ENCODE assay signal across 18 cellular contexts in the genomic region with DNA sequence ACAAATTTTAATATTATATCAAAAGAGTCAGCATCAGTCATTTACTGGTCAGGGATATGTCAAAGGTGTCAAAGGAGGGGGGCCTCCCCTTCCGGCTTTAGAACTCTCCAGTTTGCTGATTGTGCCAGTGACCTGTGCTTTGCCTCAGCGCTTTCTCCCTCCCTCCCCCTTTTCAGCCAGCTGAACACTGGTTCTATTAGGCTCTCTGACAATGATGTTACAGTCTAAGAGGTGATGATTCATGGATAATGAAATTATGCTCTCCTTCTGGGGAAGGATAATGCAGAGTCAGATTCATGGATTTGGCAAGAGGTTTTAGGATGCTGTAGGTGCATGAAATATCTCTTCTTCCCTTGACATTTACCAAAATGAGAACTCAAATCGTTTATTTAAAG. TPM values are rescaled to one million over a fixed set of nuclear protein-coding genes. Genes with fewer than 3 reads are reported as not detected.
DNase-seq lines count a peak whose midpoint lies in the region; ATAC-seq and TF ChIP-seq lines count a peak whose summit lies in the region.
"Had no signal": no experiment of that assay in that cellular context is flagged by ENCODE, and none has a peak within 500 bp of the region (broad histone marks: within the 10 kb centered on the region; RNA-seq: fewer than 3 reads in every experiment).

No MANE protein-coding gene starts in this region.

- WGBS in transverse colon (ENCODE audit: low coverage in 1 of 2), 2 donors: 52 to 55% methylated on average over 3 of the region's 3 CpGs

- no peak overlapping the region for H3K9ac ChIP-seq in Karpas-422 (ENCODE audit: low read length)
- H3K9ac ChIP-seq: parathyroid adenoma had no signal

- no peak for TF ChIP-seq CTCF in transverse colon (IDR thresholded peaks at IDR 0.05)

- no peak for TF ChIP-seq POLR2A in transverse colon (IDR thresholded peaks at IDR 0.05)

- H3K4me3 ChIP-seq in Karpas-422 (ENCODE audit: low read length) (no peak overlapping the region), transverse colon (no peak overlapping the region)
- H3K4me3 ChIP-seq: colonic mucosa, left lung, PC-9, stomach, uterus had no signal

- no peak for ATAC-seq in GM18909 (IDR thresholded peaks at IDR 0.05; ENCODE audit: poor library complexity, unreplicated experiment)

- H3K36me3 ChIP-seq in Karpas-422 (ENCODE audit: insufficient read depth, low read length) (no peaks in the 10 kb centered on the region), transverse colon (no peaks in the 10 kb centered on the region)
- H3K36me3 ChIP-seq: colonic mucosa, left lung, stomach, uterus had no signal

- in situ Hi-C loops in transverse colon (cut with MboI; ENCODE audit: low pct_ligation_motif_present in 1 of 4, low pct_unique_long_range_greater_than_20kb in 1 of 4, low sequenced_read_pairs in 3 of 4): no loop called here

- H3K4me1 ChIP-seq in Karpas-422 (ENCODE audit: low read length) (peaks cover 4% of the 10 kb centered on the region; the same call in 1 of the 2 replicates), transverse colon (peaks cover 0 to 3% (median 0%) of the 10 kb centered on the region in 4 donors)
- H3K4me1 ChIP-seq: colonic mucosa, left lung, parathyroid adenoma, uterus had no signal

- no peaks in the 10 kb centered on the region for H4K20me1 ChIP-seq in Karpas-422 (ENCODE audit: insufficient read depth, low read depth, low read length)

- H3K27me3 ChIP-seq in Karpas-422 (ENCODE audit: low read length) (no peaks in the 10 kb centered on the region), transverse colon (peaks cover 39% of the 10 kb centered on the region)
- H3K27me3 ChIP-seq: uterus had no signal

- no peaks in the 10 kb centered on the region for H3K79me2 ChIP-seq in Karpas-422 (ENCODE audit: low read length)
- H3K79me2 ChIP-seq: parathyroid adenoma had no signal

- no peak overlapping the region for H3K4me2 ChIP-seq in Karpas-422 (ENCODE audit: low read depth, low read length, poor library complexity, severe bottlenecking)
- H3K4me2 ChIP-seq: PC-9 had no signal

- H3K9me3 ChIP-seq in Karpas-422 (ENCODE audit: low read length): no peaks in the 10 kb centered on the region
- H3K9me3 ChIP-seq in transverse colon: no peaks in the 10 kb centered on the region
- H3K9me3 ChIP-seq: colonic mucosa, left lung, stomach, uterus had no signal

- H3K27ac ChIP-seq in Karpas-422 (ENCODE audit: low read length) (no peak overlapping the region), angular gyrus (ENCODE audit: low read depth, low read length) (peak overlapping the region; percentile 86), substantia nigra (ENCODE audit: low read depth, low read length, poor library complexity, severe bottlenecking) (peak overlapping the region; percentile 67), transverse colon (no peak overlapping the region)
- H3K27ac ChIP-seq: colonic mucosa, left lung, parathyroid adenoma, PC-9, stomach, uterus had no signal

- intact Hi-C loops in transverse colon (cut with DNase I; ENCODE audit: low total_unique reads): no loop called here

- DNase-seq in Karpas-422 (no peak), kidney tubule cell (ENCODE audit: low spot score) (peak; percentile 50), substantia nigra (lab: John Stamatoyannopoulos, UW) (peak in 31 of 49 donors; percentile 2 to 71 (median 29)), transverse colon (no peak), iPS-NIHi7 (ENCODE audit: extremely low spot score) (no peak)
- DNase-seq: activated CD4-positive, alpha-beta T cell treated with anti-CD3 and anti-CD28 coated beads, Interleukin-2, amount 50 U/mL, for 4 hours; activated naive CD4-positive, alpha-beta T cell treated with Interleukin-2 at 50 U/mL for 16 hours; colonic mucosa; left lung; NCI-H1092; PC-9; stomach; uterus had no signal

- H2AFZ ChIP-seq in Karpas-422 (ENCODE audit: low read length): 0 out of 2 replicates have a peak overlapping the region, but pooled peaks have one; percentile 19
- H2AFZ ChIP-seq: parathyroid adenoma, PC-9 had no signal

- TF ChIP-seq EP300 in transverse colon (IDR thresholded peaks at IDR 0.05; ENCODE audit: low read depth): no peak

- no peaks in the 10 kb centered on the region for H3K9me2 ChIP-seq in Karpas-422 (replicated peaks; ENCODE audit: insufficient read depth, low read length)

RNA-seq across cellular contexts. Expression of gene LRRTM3, which starts 6.1 kb away (rescaled TPM):
- not detected in 2 replicates for total RNA-seq in Karpas-422 (2014; rRNA removed; shearing (Covaris generic); ENCODE audit: low replicate concordance)
- not detected for total RNA-seq in transverse colon
- total RNA-seq: Calu3, colonic mucosa, left lung, mucosa of gallbladder, PC-9 had no signal

Comparison
In these comparisons a context has a peak if more than half of its experiments do, and no peak if none do; other contexts are left out.
1. DNase-seq: peak in kidney tubule cell (single experiment) and substantia nigra (31 of 49); none in Karpas-422 (single experiment), transverse colon (single experiment) and iPS-NIHi7 (single experiment).
2. H3K27ac ChIP-seq: peak in angular gyrus (single experiment) and substantia nigra (single experiment); none in Karpas-422 (single experiment) and transverse colon (0 of 4).